Comparison of ENCODE assay signal across 1 cellular context in the genomic region with DNA sequence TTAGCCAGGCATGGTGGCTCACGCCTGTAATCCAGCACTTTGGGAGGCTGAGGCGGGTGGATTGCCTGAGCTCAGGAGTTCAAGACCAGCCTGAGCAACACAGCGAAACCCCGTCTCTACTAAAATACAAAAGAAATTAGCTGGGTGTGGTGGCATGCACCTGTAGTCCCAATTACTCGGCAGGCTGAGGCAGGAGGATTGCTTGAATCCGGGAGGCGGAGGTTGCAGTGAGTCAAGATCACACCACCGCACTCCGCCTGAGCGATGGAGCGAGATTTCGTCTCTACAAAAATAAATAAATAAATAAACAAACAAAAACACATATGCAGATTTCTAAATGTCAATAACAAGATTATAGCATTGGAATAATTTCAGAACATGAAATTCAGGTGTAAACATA. TPM values are rescaled to one million over a fixed set of nuclear protein-coding genes. Genes with fewer than 3 reads are reported as not detected.
"Had no signal": no experiment of that assay in that cellular context is flagged by ENCODE, and none has a peak within 500 bp of the region (broad histone marks: within the 10 kb centered on the region; RNA-seq: fewer than 3 reads in every experiment).

No MANE protein-coding gene starts in this region.

RNA-seq across cellular contexts. Expression of a gene that starts 58.6 kb away (rescaled TPM):
- total RNA-seq: G401 had no signal
